33 cellular contexts compared by ENCODE assay signal in genomic region chr4:85411386-85411785, GRCh38.
"Had no signal": no experiment of that assay in that cellular context is flagged by ENCODE, and none has a peak within 500 bp of the region (broad histone marks: within the 10 kb centered on the region; RNA-seq: fewer than 3 reads in every experiment).

No MANE protein-coding gene starts in this region.

- H3K9me3 ChIP-seq: MG63 had no signal

- H3K36me3 ChIP-seq: MG63 had no signal

- DNase-seq: Karpas-422, Kasumi-1, KG1, MG63, MM.1S, MV-4-11, NCI-H1048, NCI-H1092, NCI-H1092 treated with DMSO at 0.1 percent for 48 hours, NCI-H1105, NCI-H1105 treated with DMSO at 0.1 percent for 48 hours, NCI-H1417 treated with DMSO at 0.1 percent for 48 hours, NCI-H1436, NCI-H1436 treated with DMSO at 0.1 percent for 48 hours, NCI-H146, NCI-H1694, NCI-H1694 treated with DMSO at 0.1 percent for 48 hours, NCI-H187, NCI-H187 treated with DMSO at 0.1 percent for 48 hours, NCI-H1930, NCI-H2029, NCI-H2029 treated with DMSO at 0.1 percent for 48 hours, NCI-H2081, NCI-H2081 treated with DMSO at 0.1 percent for 48 hours, NCI-H2107, NCI-H2171, NCI-H2171 treated with DMSO at 0.1 percent for 48 hours, NCI-H2227 treated with DMSO at 0.1 percent for 48 hours, NCI-H226, NCI-H345, NCI-H446, NCI-H446 treated with DMSO at 0.1 percent for 48 hours had no signal

- H3K27ac ChIP-seq: KMS-11 had no signal

- H3K4me2 ChIP-seq: KMS-11 had no signal

- H3K9ac ChIP-seq: KMS-11 had no signal

- H3K27me3 ChIP-seq: MG63 had no signal

- H3K4me3 ChIP-seq: MG63 had no signal
